8 cellular contexts compared by ENCODE assay signal in genomic region chr2:133264951-133265949, GRCh38.
DNase-seq lines count a peak whose midpoint lies in the region; ATAC-seq and TF ChIP-seq lines count a peak whose summit lies in the region.

No MANE protein-coding gene starts in this region.

- ATAC-seq in gastroesophageal sphincter, result peak; percentile 37
- ATAC-seq in HG03097 (IDR thresholded peaks at IDR 0.05; ENCODE audit: low FRiP score, unreplicated experiment), result no peak
- no peak for ATAC-seq in GM18502 (IDR thresholded peaks at IDR 0.05; ENCODE audit: poor library complexity, unreplicated experiment)

- H2BK5ac ChIP-seq in neuronal stem cell (ENCODE audit: low read length), result no peak overlapping the region

- H3K4me1 ChIP-seq in gastroesophageal sphincter (peaks cover 0 to 20% (median 3%) of the 10 kb centered on the region in 3 donors), neuronal stem cell (ENCODE audit: control insufficient read depth in 2 of 2, insufficient read depth in 1 of 2, low read depth in 1 of 2, low read length in 2 of 2) (peaks cover 7 to 10% of the 10 kb centered on the region in 2 donors), Karpas-422 (ENCODE audit: low read length) (no peaks in the 10 kb centered on the region)

- no peak overlapping the region for H4K8ac ChIP-seq in neuronal stem cell (ENCODE audit: low read depth, low read length)

- H2BK12ac ChIP-seq in neuronal stem cell (ENCODE audit: low read length), result no peak overlapping the region

- TF ChIP-seq CTCF in gastroesophageal sphincter (IDR thresholded peaks at IDR 0.05), result no peak

- H2AK5ac ChIP-seq in neuronal stem cell (ENCODE audit: low read depth, low read length), result peak overlapping the region; percentile 40

- TF ChIP-seq POLR2A in gastroesophageal sphincter (IDR thresholded peaks at IDR 0.05), result no peak

- H3K18ac ChIP-seq in neuronal stem cell (ENCODE audit: low read length), result peak overlapping the region; percentile 35

- peak overlapping the region in 1 of 2 donors; percentile 48 for H3K4me3 ChIP-seq in gastroesophageal sphincter
- H3K4me3 ChIP-seq in neuronal stem cell (ENCODE audit: low read length in 2 of 2), result no peak overlapping the region
- H3K4me3 ChIP-seq in Karpas-422 (ENCODE audit: low read length), result no peak overlapping the region

- H3K9me3 ChIP-seq in gastroesophageal sphincter (no peaks in the 10 kb centered on the region), neuronal stem cell (replicated peaks in 1 of 2; ENCODE audit: control insufficient read depth in 2 of 2, insufficient read depth in 1 of 2, low read depth in 1 of 2, low read length in 2 of 2) (no peaks in the 10 kb centered on the region), Karpas-422 (ENCODE audit: low read length) (no peaks in the 10 kb centered on the region)

- H2AFZ ChIP-seq in neuronal stem cell (ENCODE audit: low read length) (no peak overlapping the region), Karpas-422 (ENCODE audit: low read length) (no peak overlapping the region)

- WGBS in gastroesophageal sphincter (ENCODE audit: low coverage in 1 of 2), 2 donors, result 44 to 70% methylated on average over 5 to 10 of the region's 26 CpGs
- no CpG with 5 or more reads among the region's 26 CpGs for WGBS in neuronal stem cell (ENCODE audit: extremely low coverage in 2 of 2, insufficient read length in 2 of 2, insufficient replicate concordance in 1 of 2), 2 donors

- H3K4me2 ChIP-seq in neuronal stem cell (ENCODE audit: insufficient read depth, low read length, poor library complexity, severe bottlenecking), result peak overlapping the region; percentile 98
- no peak overlapping the region for H3K4me2 ChIP-seq in Karpas-422 (ENCODE audit: low read depth, low read length, poor library complexity, severe bottlenecking)

- no peak overlapping the region for H2BK120ac ChIP-seq in neuronal stem cell (ENCODE audit: low read depth, low read length)

- DNase-seq in DMS79 treated with DMSO at 0.1 percent for 48 hours (lab: John Stamatoyannopoulos, UW), result peak; percentile 61
- peak; percentile 98 for DNase-seq in NCI-H82 (lab: John Stamatoyannopoulos, UW)
- DNase-seq in neuronal stem cell (ENCODE audit: low spot score), result peak; percentile 35
- no peak for DNase-seq in Karpas-422
- no peak for DNase-seq in NK-92 (lab: John Stamatoyannopoulos, UW; ENCODE audit: unreplicated experiment)

- H3K79me1 ChIP-seq in neuronal stem cell (ENCODE audit: low read depth, low read length), result no peaks in the 10 kb centered on the region

- no peak overlapping the region for H2BK15ac ChIP-seq in neuronal stem cell (ENCODE audit: low read length)

- H3K9ac ChIP-seq in neuronal stem cell (ENCODE audit: low read depth, low read length, poor library complexity) (peak overlapping the region; percentile 30), Karpas-422 (ENCODE audit: low read length) (no peak overlapping the region)

- H3K27me3 ChIP-seq in gastroesophageal sphincter (peaks cover 26% of the 10 kb centered on the region), neuronal stem cell (ENCODE audit: control insufficient read depth in 3 of 3, insufficient read depth in 3 of 3, low read depth in 1 of 3, low read length in 3 of 3) (no peaks in the 10 kb centered on the region), Karpas-422 (ENCODE audit: low read length) (no peaks in the 10 kb centered on the region)

- H3K9me2 ChIP-seq in Karpas-422 (replicated peaks; ENCODE audit: insufficient read depth, low read length), result no peaks in the 10 kb centered on the region

- H3K14ac ChIP-seq in neuronal stem cell (ENCODE audit: low read length), result no peak overlapping the region

- H3K27ac ChIP-seq in gastroesophageal sphincter (no peak overlapping the region), neuronal stem cell (replicated peaks; ENCODE audit: low read length) (no peak overlapping the region), Karpas-422 (ENCODE audit: low read length) (no peak overlapping the region)

- no peak overlapping the region for H3K23ac ChIP-seq in neuronal stem cell (ENCODE audit: low read depth, low read length, poor library complexity)

- H4K20me1 ChIP-seq in Karpas-422 (ENCODE audit: insufficient read depth, low read depth, low read length), result no peaks in the 10 kb centered on the region

- no peak overlapping the region for H4K91ac ChIP-seq in neuronal stem cell (ENCODE audit: low read depth, low read length, poor library complexity)

- no peak overlapping the region for H3K4ac ChIP-seq in neuronal stem cell (ENCODE audit: low read length)

- H3K79me2 ChIP-seq in Karpas-422 (ENCODE audit: low read length), result no peaks in the 10 kb centered on the region

- H3K36me3 ChIP-seq in gastroesophageal sphincter, result no peaks in the 10 kb centered on the region
- H3K36me3 ChIP-seq in neuronal stem cell (replicated peaks in 1 of 2; ENCODE audit: control insufficient read depth in 2 of 2, insufficient read depth in 2 of 2, low read length in 2 of 2), result peaks cover 0 to 22% of the 10 kb centered on the region in 2 donors
- H3K36me3 ChIP-seq in Karpas-422 (ENCODE audit: insufficient read depth, low read length), result no peaks in the 10 kb centered on the region

- no peak for TF ChIP-seq EP300 in gastroesophageal sphincter (IDR thresholded peaks at IDR 0.05)

Comparison
In these comparisons a context has a peak if more than half of its experiments do, and no peak if none do; other contexts are left out.
1. DNase-seq: peak in DMS79 treated with DMSO at 0.1 percent for 48 hours (single experiment), NCI-H82 (single experiment) and neuronal stem cell (single experiment); none in Karpas-422 (single experiment) and NK-92 (single experiment).